1 cellular context compared by ENCODE assay signal in the genomic region with DNA sequence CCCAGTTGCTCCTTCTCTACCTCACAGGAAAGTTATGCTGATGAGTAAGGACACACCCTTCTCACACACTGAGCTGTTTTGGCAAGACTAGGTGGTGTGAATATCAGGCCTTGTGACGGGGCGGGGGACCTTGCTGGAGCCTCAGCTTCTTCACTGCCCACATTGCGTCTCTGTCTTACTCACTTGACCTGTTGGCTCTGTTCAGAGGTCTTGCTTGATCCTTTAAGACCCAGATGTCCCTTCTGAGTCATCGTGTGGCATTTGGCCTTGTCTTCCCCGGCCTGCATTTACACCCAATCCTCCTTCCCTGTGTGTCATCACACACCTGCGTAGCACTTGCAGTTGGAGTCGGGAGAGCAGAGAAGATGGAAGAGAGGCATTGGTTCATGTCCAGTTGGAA.
A peak's percentile ranks its signal among the peaks of the same experiment; 100 is the strongest.
TF ChIP-seq lines count a peak whose summit lies in the region.

No MANE protein-coding gene starts in this region.

TF ChIP-seq in K562, 482 proteins besides CTCF, POLR2A, EP300 and RAD21:
- TF ChIP-seq CBFA2T2 (conservative IDR thresholded peaks at IDR 0.05) (0 out of 2 replicates have a peak, but pooled peaks have one; percentile 7), CBFA2T3 (IDR thresholded peaks at IDR 0.05) (peak; percentile 13; the same call in 1 of the 2 replicates), PRMT5 (CRISPR knock-in tag; IDR thresholded peaks at IDR 0.05) (no peak)
